ENCODE assay signal across 14 cellular contexts in genomic region chr11:48105096-48105990, GRCh38.
DNase-seq lines count a peak whose midpoint lies in the region; ATAC-seq and TF ChIP-seq lines count a peak whose summit lies in the region.
"Had no signal": no experiment of that assay in that cellular context is flagged by ENCODE, and none has a peak within 500 bp of the region (broad histone marks: within the 10 kb centered on the region; RNA-seq: fewer than 3 reads in every experiment).

No MANE protein-coding gene starts in this region.

- ATAC-seq in activated T-cell treated with anti-CD3 and anti-CD28 coated beads, Interleukin-2, amount 50 U/mL, for 72 hours (replicated peaks in 1 of 2), result no peak
- no peak for ATAC-seq in activated naive CD8-positive, alpha-beta T cell treated with anti-CD3 and anti-CD28 coated beads, Interleukin-2, amount 50 U/mL, for 24 hours
- no peak for ATAC-seq in memory B cell (ENCODE audit: low read depth)

- no peaks in the 10 kb centered on the region for H3K36me3 Mint-ChIP-seq in activated T-cell treated with anti-CD3 and anti-CD28 coated beads, Interleukin-2, amount 50 U/mL, for 24 hours (ENCODE audit: low read depth)
- no peaks in the 10 kb centered on the region for H3K36me3 Mint-ChIP-seq in activated T-cell treated with anti-CD3 and anti-CD28 coated beads, Interleukin-2, amount 50 U/mL, for 72 hours (ENCODE audit: insufficient read depth in 2 of 2)
- no peaks in the 10 kb centered on the region for H3K36me3 Mint-ChIP-seq in activated naive CD8-positive, alpha-beta T cell treated with anti-CD3 and anti-CD28 coated beads, Interleukin-2, amount 50 U/mL, for 24 hours (ENCODE audit: low read depth)
- no peaks in the 10 kb centered on the region for H3K36me3 Mint-ChIP-seq in memory B cell
- H3K36me3 Mint-ChIP-seq in activated T-helper 1 cell treated with anti-CD3 and anti-CD28 coated beads, Interleukin-12 subunit alpha, Interleukin-12 subunit beta, Interleukin-2, Interleukin-4 antibody, amounts not matched to agents 30 ng/mL and 10 ng/mL and 1 ng/mL, durations not matched to agents 14 hours and 24 hours and 36 hours (ENCODE audit: low read depth), result peaks cover 14% of the 10 kb centered on the region

- H3K27me3 ChIP-seq in tibial nerve, result no peaks in the 10 kb centered on the region
- H3K27me3 ChIP-seq: upper lobe of left lung had no signal

- H3K4me3 Mint-ChIP-seq in activated T-cell treated with anti-CD3 and anti-CD28 coated beads, Interleukin-2, amount 50 U/mL, for 24 hours, result no peak overlapping the region
- no peak overlapping the region for H3K4me3 Mint-ChIP-seq in activated T-cell treated with anti-CD3 and anti-CD28 coated beads, Interleukin-2, amount 50 U/mL, for 72 hours
- H3K4me3 Mint-ChIP-seq in activated naive CD8-positive, alpha-beta T cell treated with anti-CD3 and anti-CD28 coated beads, Interleukin-2, amount 50 U/mL, for 24 hours, result no peak overlapping the region
- H3K4me3 Mint-ChIP-seq in memory B cell, result peak overlapping the region; percentile 71
- no peak overlapping the region for H3K4me3 Mint-ChIP-seq in activated T-helper 1 cell treated with anti-CD3 and anti-CD28 coated beads, Interleukin-12 subunit alpha, Interleukin-12 subunit beta, Interleukin-2, Interleukin-4 antibody, amounts not matched to agents 30 ng/mL and 10 ng/mL and 1 ng/mL, durations not matched to agents 14 hours and 24 hours and 36 hours

- peaks cover 78% of the 10 kb centered on the region for H3K4me1 Mint-ChIP-seq in activated T-cell treated with anti-CD3 and anti-CD28 coated beads, Interleukin-2, amount 50 U/mL, for 24 hours (ENCODE audit: low read depth)
- peaks cover 78% of the 10 kb centered on the region for H3K4me1 Mint-ChIP-seq in activated T-cell treated with anti-CD3 and anti-CD28 coated beads, Interleukin-2, amount 50 U/mL, for 72 hours (ENCODE audit: low read depth)
- H3K4me1 Mint-ChIP-seq in activated naive CD8-positive, alpha-beta T cell treated with anti-CD3 and anti-CD28 coated beads, Interleukin-2, amount 50 U/mL, for 24 hours, result peaks cover 83% of the 10 kb centered on the region
- H3K4me1 Mint-ChIP-seq in memory B cell, result peaks cover 59% of the 10 kb centered on the region
- H3K4me1 Mint-ChIP-seq in activated T-helper 1 cell treated with anti-CD3 and anti-CD28 coated beads, Interleukin-12 subunit alpha, Interleukin-12 subunit beta, Interleukin-2, Interleukin-4 antibody, amounts not matched to agents 30 ng/mL and 10 ng/mL and 1 ng/mL, durations not matched to agents 14 hours and 24 hours and 36 hours (ENCODE audit: low read depth), result peaks cover 84% of the 10 kb centered on the region

- peak overlapping the region; percentile 24 for H3K27ac Mint-ChIP-seq in activated T-cell treated with anti-CD3 and anti-CD28 coated beads, Interleukin-2, amount 50 U/mL, for 24 hours
- H3K27ac Mint-ChIP-seq in activated T-cell treated with anti-CD3 and anti-CD28 coated beads, Interleukin-2, amount 50 U/mL, for 72 hours, result no peak overlapping the region
- peak overlapping the region; percentile 25 for H3K27ac Mint-ChIP-seq in activated naive CD8-positive, alpha-beta T cell treated with anti-CD3 and anti-CD28 coated beads, Interleukin-2, amount 50 U/mL, for 24 hours
- H3K27ac Mint-ChIP-seq in memory B cell, result peak overlapping the region; percentile 91
- H3K27ac Mint-ChIP-seq in activated T-helper 1 cell treated with anti-CD3 and anti-CD28 coated beads, Interleukin-12 subunit alpha, Interleukin-12 subunit beta, Interleukin-2, Interleukin-4 antibody, amounts not matched to agents 30 ng/mL and 10 ng/mL and 1 ng/mL, durations not matched to agents 14 hours and 24 hours and 36 hours, result no peak overlapping the region

- H3K4me3 ChIP-seq in tibial nerve, result no peak overlapping the region
- H3K4me3 ChIP-seq: upper lobe of left lung had no signal

- H3K9me3 Mint-ChIP-seq in activated T-cell treated with anti-CD3 and anti-CD28 coated beads, Interleukin-2, amount 50 U/mL, for 24 hours, result no peaks in the 10 kb centered on the region
- H3K9me3 Mint-ChIP-seq in activated T-cell treated with anti-CD3 and anti-CD28 coated beads, Interleukin-2, amount 50 U/mL, for 72 hours, result no peaks in the 10 kb centered on the region
- no peaks in the 10 kb centered on the region for H3K9me3 Mint-ChIP-seq in activated naive CD8-positive, alpha-beta T cell treated with anti-CD3 and anti-CD28 coated beads, Interleukin-2, amount 50 U/mL, for 24 hours
- H3K9me3 Mint-ChIP-seq in memory B cell, result no peaks in the 10 kb centered on the region
- no peaks in the 10 kb centered on the region for H3K9me3 Mint-ChIP-seq in activated T-helper 1 cell treated with anti-CD3 and anti-CD28 coated beads, Interleukin-12 subunit alpha, Interleukin-12 subunit beta, Interleukin-2, Interleukin-4 antibody, amounts not matched to agents 30 ng/mL and 10 ng/mL and 1 ng/mL, durations not matched to agents 14 hours and 24 hours and 36 hours
- H3K9me3 Mint-ChIP-seq: neural crest cell had no signal

- TF ChIP-seq CTCF in tibial nerve (IDR thresholded peaks at IDR 0.05), result no peak

- no peaks in the 10 kb centered on the region for H3K9me3 ChIP-seq in tibial nerve
- H3K9me3 ChIP-seq: upper lobe of left lung had no signal

- H3K36me3 ChIP-seq in tibial nerve, result no peaks in the 10 kb centered on the region
- H3K36me3 ChIP-seq: upper lobe of left lung had no signal

- peaks cover 0 to 98% (median 69%) of the 10 kb centered on the region in 4 donors for H3K4me1 ChIP-seq in tibial nerve

- WGBS in tibial nerve, 2 donors, result 83 to 90% methylated on average over 10 of the region's 10 CpGs

- peak overlapping the region in 3 of 4 donors; percentile 41 to 88 (median 74) for H3K27ac ChIP-seq in tibial nerve
- H3K27ac ChIP-seq: upper lobe of left lung had no signal

- H3K27me3 Mint-ChIP-seq in activated T-cell treated with anti-CD3 and anti-CD28 coated beads, Interleukin-2, amount 50 U/mL, for 24 hours, result no peaks in the 10 kb centered on the region
- H3K27me3 Mint-ChIP-seq in activated T-cell treated with anti-CD3 and anti-CD28 coated beads, Interleukin-2, amount 50 U/mL, for 72 hours (ENCODE audit: low read depth), result no peaks in the 10 kb centered on the region
- H3K27me3 Mint-ChIP-seq in activated naive CD8-positive, alpha-beta T cell treated with anti-CD3 and anti-CD28 coated beads, Interleukin-2, amount 50 U/mL, for 24 hours, result no peaks in the 10 kb centered on the region
- no peaks in the 10 kb centered on the region for H3K27me3 Mint-ChIP-seq in memory B cell
- H3K27me3 Mint-ChIP-seq in activated T-helper 1 cell treated with anti-CD3 and anti-CD28 coated beads, Interleukin-12 subunit alpha, Interleukin-12 subunit beta, Interleukin-2, Interleukin-4 antibody, amounts not matched to agents 30 ng/mL and 10 ng/mL and 1 ng/mL, durations not matched to agents 14 hours and 24 hours and 36 hours (ENCODE audit: insufficient read depth), result no peaks in the 10 kb centered on the region

- intact Hi-C loops in activated T-helper 1 cell treated with anti-CD3 and anti-CD28 coated beads, Interleukin-12 subunit alpha, Interleukin-12 subunit beta, Interleukin-2, Interleukin-4 antibody, amounts not matched to agents 30 ng/mL and 10 ng/mL and 1 ng/mL, durations not matched to agents 14 hours and 24 hours and 36 hours (cut with micrococcal nuclease), result no loop called here

- no peak for TF ChIP-seq EP300 in tibial nerve (IDR thresholded peaks at IDR 0.05)

- peak; percentile 16 for DNase-seq in activated T-cell treated with anti-CD3 and anti-CD28 coated beads, Interleukin-2, amount 50 U/mL, for 24 hours
- no peak for DNase-seq in activated T-cell treated with anti-CD3 and anti-CD28 coated beads, Interleukin-2, amount 50 U/mL, for 72 hours
- no peak for DNase-seq in activated naive CD8-positive, alpha-beta T cell treated with anti-CD3 and anti-CD28 coated beads, Interleukin-2, amount 50 U/mL, for 24 hours
- no peak for DNase-seq in memory B cell (ENCODE audit: low spot score in 2 of 2)
- no peak for DNase-seq in tibial nerve (ENCODE audit: low spot score in 2 of 2)
- no peak for DNase-seq in stimulated activated CD4-positive, alpha-beta T cell treated with anti-CD3 and anti-CD28 coated beads, Interleukin-12 subunit alpha, Interleukin-12 subunit beta, amount 100 ng/mL, for 4 hours
- no peak for DNase-seq in cerebellar cortex (ENCODE audit: low spot score)
- DNase-seq in activated T-helper 1 cell treated with anti-CD3 and anti-CD28 coated beads, Interleukin-12 subunit alpha, Interleukin-12 subunit beta, Interleukin-2, Interleukin-4 antibody, amounts not matched to agents 30 ng/mL and 10 ng/mL and 1 ng/mL, durations not matched to agents 14 hours and 24 hours and 36 hours (ENCODE audit: low spot score), result no peak
- DNase-seq: activated gamma-delta T cell, NCI-H2107, NCI-H748 treated with DMSO at 0.1 percent for 48 hours, SW 1271, upper lobe of left lung had no signal

- no peak for TF ChIP-seq POLR2A in tibial nerve (IDR thresholded peaks at IDR 0.05)

Comparison
In these comparisons a context has a peak if more than half of its experiments do, and no peak if none do; other contexts are left out.
1. H3K27ac Mint-ChIP-seq: peak in activated T-cell treated with anti-CD3 and anti-CD28 coated beads, Interleukin-2, amount 50 U/mL, for 24 hours (single experiment), activated naive CD8-positive, alpha-beta T cell treated with anti-CD3 and anti-CD28 coated beads, Interleukin-2, amount 50 U/mL, for 24 hours (single experiment) and memory B cell (single experiment); none in activated T-cell treated with anti-CD3 and anti-CD28 coated beads, Interleukin-2, amount 50 U/mL, for 72 hours (single experiment) and activated T-helper 1 cell treated with anti-CD3 and anti-CD28 coated beads, Interleukin-12 subunit alpha, Interleukin-12 subunit beta, Interleukin-2, Interleukin-4 antibody, amounts not matched to agents 30 ng/mL and 10 ng/mL and 1 ng/mL, durations not matched to agents 14 hours and 24 hours and 36 hours (single experiment).